ENCODE assay signal across 29 cellular contexts in genomic region chr2:161900241-161900640, GRCh38.
"Had no signal": no experiment of that assay in that cellular context is flagged by ENCODE, and none has a peak within 500 bp of the region (broad histone marks: within the 10 kb centered on the region; RNA-seq: fewer than 3 reads in every experiment).

No MANE protein-coding gene starts in this region.

- H3K9me3 ChIP-seq: SJCRH30 had no signal

- H3K9me3 Mint-ChIP-seq: activated naive CD4-positive, alpha-beta T cell treated with anti-CD3 and anti-CD28 coated beads, Interleukin-2, amount 10 ng/mL, durations not matched to agents 7 days and 5 days; activated naive CD8-positive, alpha-beta T cell treated with anti-CD3 and anti-CD28 coated beads, Interleukin-2, amount 50 U/mL, for 24 hours; T-helper 1 cell treated with Interleukin-12 subunit alpha and Interleukin-12 subunit beta and Interleukin-4 antibody, amounts not matched to agents 30 μg/mL and 1 μg/mL, for 36 hours; T-helper 2 cell treated with Interferon-gamma antibody and Interleukin-4, amounts not matched to agents 5 μg/mL and 100 μg/mL, for 36 hours had no signal

- H3K27ac ChIP-seq: SJCRH30, SK-N-MC had no signal

- H3K36me3 Mint-ChIP-seq: activated CD8-positive, alpha-beta memory T cell treated with anti-CD3 and anti-CD28 coated beads, Interleukin-2, amount 10 ng/mL, durations not matched to agents 7 days and 5 days; activated naive CD4-positive, alpha-beta T cell treated with anti-CD3 and anti-CD28 coated beads, Interleukin-2, amount 10 ng/mL, durations not matched to agents 7 days and 5 days had no signal

- H3K27me3 Mint-ChIP-seq: activated naive CD4-positive, alpha-beta T cell treated with anti-CD3 and anti-CD28 coated beads, Interleukin-2, amount 10 ng/mL, durations not matched to agents 7 days and 5 days had no signal

- H3K4me1 ChIP-seq: SJCRH30 had no signal

- ATAC-seq: activated CD8-positive, alpha-beta memory T cell treated with anti-CD3 and anti-CD28 coated beads, Interleukin-2, amount 10 ng/mL, durations not matched to agents 7 days and 5 days; activated naive CD8-positive, alpha-beta T cell treated with anti-CD3 and anti-CD28 coated beads, Interleukin-2, amount 50 U/mL, for 24 hours; Panc1 had no signal

- H3K27ac Mint-ChIP-seq: activated CD4-positive, alpha-beta T cell treated with anti-CD3 and anti-CD28 coated beads, Interleukin-2, amount 10 ng/mL, durations not matched to agents 24 days and 14 days; activated CD8-positive, alpha-beta memory T cell treated with anti-CD3 and anti-CD28 coated beads, Interleukin-2, amount 10 ng/mL, durations not matched to agents 7 days and 5 days; activated naive CD4-positive, alpha-beta T cell treated with anti-CD3 and anti-CD28 coated beads, Interleukin-2, amount 10 ng/mL, durations not matched to agents 7 days and 5 days; activated naive CD8-positive, alpha-beta T cell; activated naive CD8-positive, alpha-beta T cell treated with anti-CD3 and anti-CD28 coated beads, Interleukin-2, amount 50 U/mL, for 24 hours; brain; T-helper 1 cell treated with Interleukin-12 subunit alpha and Interleukin-12 subunit beta and Interleukin-4 antibody, amounts not matched to agents 30 μg/mL and 1 μg/mL, for 36 hours; T-helper 2 cell treated with Interferon-gamma antibody and Interleukin-4, amounts not matched to agents 5 μg/mL and 100 μg/mL, for 36 hours had no signal

- H3K36me3 ChIP-seq: SJCRH30 had no signal

- DNase-seq: activated CD4-positive, alpha-beta T cell treated with anti-CD3 and anti-CD28 coated beads, Interleukin-2, amount 10 ng/mL, durations not matched to agents 24 days and 14 days; activated CD4-positive, alpha-beta T cell treated with anti-CD3 and anti-CD28 coated beads, Interleukin-2, amount 50 U/mL, for 4 hours; activated CD8-positive, alpha-beta memory T cell treated with anti-CD3 and anti-CD28 coated beads for 24 hours; activated CD8-positive, alpha-beta memory T cell treated with anti-CD3 and anti-CD28 coated beads, Interleukin-2, amount 10 ng/mL, durations not matched to agents 7 days and 5 days; activated CD8-positive, alpha-beta memory T cell treated with anti-CD3 and anti-CD28 coated beads, Interleukin-2, amount 50 U/mL, for 48 hours; activated gamma-delta T cell treated with Interleukin-2 at 50 U/mL for 16 hours; activated naive CD4-positive, alpha-beta T cell treated with anti-CD3 and anti-CD28 coated beads, Interleukin-2, amount 10 ng/mL, durations not matched to agents 7 days and 5 days; activated naive CD8-positive, alpha-beta T cell treated with anti-CD3 and anti-CD28 coated beads, Interleukin-2, amount 50 U/mL, for 24 hours; activated T-cell treated with anti-CD3 and anti-CD28 coated beads, Interleukin-2, amount 50 U/mL, for 1 hour; anterior cingulate cortex; caudate nucleus; Kasumi-1; KG1; MM.1S; MV-4-11; NCI-H1092; NCI-H1436 treated with DMSO at 0.1 percent for 48 hours; NCI-H1694 treated with DMSO at 0.1 percent for 48 hours; NCI-H2029; NCI-H345; NCI-H524 treated with DMSO at 0.1 percent for 48 hours; SHP77; SJCRH30 had no signal

- H3K4me3 Mint-ChIP-seq: activated CD4-positive, alpha-beta T cell treated with anti-CD3 and anti-CD28 coated beads, Interleukin-2, amount 10 ng/mL, durations not matched to agents 24 days and 14 days; activated CD8-positive, alpha-beta memory T cell treated with anti-CD3 and anti-CD28 coated beads, Interleukin-2, amount 10 ng/mL, durations not matched to agents 7 days and 5 days; activated naive CD4-positive, alpha-beta T cell treated with anti-CD3 and anti-CD28 coated beads, Interleukin-2, amount 10 ng/mL, durations not matched to agents 7 days and 5 days; activated naive CD8-positive, alpha-beta T cell; activated naive CD8-positive, alpha-beta T cell treated with anti-CD3 and anti-CD28 coated beads, Interleukin-2, amount 50 U/mL, for 24 hours; brain; T-helper 1 cell treated with Interleukin-12 subunit alpha and Interleukin-12 subunit beta and Interleukin-4 antibody, amounts not matched to agents 30 μg/mL and 1 μg/mL, for 36 hours; T-helper 2 cell treated with Interferon-gamma antibody and Interleukin-4, amounts not matched to agents 5 μg/mL and 100 μg/mL, for 36 hours had no signal

- H3K4me3 ChIP-seq: SJCRH30, SK-N-MC had no signal

- H3K27me3 ChIP-seq: SJCRH30 had no signal
